ENCODE assay signal across 33 cellular contexts in the genomic region with DNA sequence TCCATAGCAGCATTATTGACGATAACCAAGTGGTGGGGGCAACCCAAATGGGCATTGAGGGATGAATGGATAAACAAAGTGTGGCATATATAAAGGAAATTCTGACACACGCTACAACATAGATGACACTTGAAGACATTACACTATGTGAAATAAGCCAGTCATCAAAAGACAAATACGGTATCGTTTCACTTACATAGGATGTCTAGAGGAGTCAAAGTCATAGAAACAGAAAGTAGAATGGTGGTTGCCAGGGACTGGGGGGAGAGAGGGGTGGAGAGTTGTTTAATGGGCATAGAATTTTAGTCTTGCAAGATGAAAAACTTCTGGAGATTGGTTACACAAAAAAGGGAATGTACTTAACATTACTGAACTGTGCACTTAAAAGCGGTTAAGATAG.
"Had no signal": no experiment of that assay in that cellular context is flagged by ENCODE, and none has a peak within 500 bp of the region (broad histone marks: within the 10 kb centered on the region; RNA-seq: fewer than 3 reads in every experiment).

No MANE protein-coding gene starts in this region.

- H3K36me3 ChIP-seq: MG63 had no signal

- DNase-seq: Karpas-422, Kasumi-1, MG63, MV-4-11, NCI-H1048, NCI-H1092, NCI-H1092 treated with DMSO at 0.1 percent for 48 hours, NCI-H1105, NCI-H1105 treated with DMSO at 0.1 percent for 48 hours, NCI-H1417, NCI-H1417 treated with DMSO at 0.1 percent for 48 hours, NCI-H1436, NCI-H1436 treated with DMSO at 0.1 percent for 48 hours, NCI-H1694, NCI-H1694 treated with DMSO at 0.1 percent for 48 hours, NCI-H187, NCI-H187 treated with DMSO at 0.1 percent for 48 hours, NCI-H1930, NCI-H2029, NCI-H2029 treated with DMSO at 0.1 percent for 48 hours, NCI-H2081, NCI-H2081 treated with DMSO at 0.1 percent for 48 hours, NCI-H2107, NCI-H2171, NCI-H2171 treated with DMSO at 0.1 percent for 48 hours, NCI-H2227 treated with DMSO at 0.1 percent for 48 hours, NCI-H226, NCI-H345, NCI-H446 treated with DMSO at 0.1 percent for 48 hours, NCI-H510A, NCI-H510A treated with DMSO at 0.1 percent for 48 hours, NCI-H524 had no signal

- H3K4me3 ChIP-seq: MG63 had no signal

- H3K4me2 ChIP-seq: KMS-11 had no signal

- H3K9me3 ChIP-seq: MG63 had no signal

- H3K9ac ChIP-seq: KMS-11 had no signal

- H3K27ac ChIP-seq: KMS-11 had no signal
